In genomic region chr11:58024601-58025091, GRCh38 we compare ENCODE assay signal across 1 cellular context.
TF ChIP-seq lines count a peak whose summit lies in the region.

No MANE protein-coding gene starts in this region.

TF ChIP-seq in K562, 482 proteins besides CTCF, POLR2A, EP300 and RAD21 (continued from another document):
- no peak for TF ChIP-seq MGA (IDR thresholded peaks at IDR 0.05)
